19 cellular contexts compared by ENCODE assay signal in the genomic region with DNA sequence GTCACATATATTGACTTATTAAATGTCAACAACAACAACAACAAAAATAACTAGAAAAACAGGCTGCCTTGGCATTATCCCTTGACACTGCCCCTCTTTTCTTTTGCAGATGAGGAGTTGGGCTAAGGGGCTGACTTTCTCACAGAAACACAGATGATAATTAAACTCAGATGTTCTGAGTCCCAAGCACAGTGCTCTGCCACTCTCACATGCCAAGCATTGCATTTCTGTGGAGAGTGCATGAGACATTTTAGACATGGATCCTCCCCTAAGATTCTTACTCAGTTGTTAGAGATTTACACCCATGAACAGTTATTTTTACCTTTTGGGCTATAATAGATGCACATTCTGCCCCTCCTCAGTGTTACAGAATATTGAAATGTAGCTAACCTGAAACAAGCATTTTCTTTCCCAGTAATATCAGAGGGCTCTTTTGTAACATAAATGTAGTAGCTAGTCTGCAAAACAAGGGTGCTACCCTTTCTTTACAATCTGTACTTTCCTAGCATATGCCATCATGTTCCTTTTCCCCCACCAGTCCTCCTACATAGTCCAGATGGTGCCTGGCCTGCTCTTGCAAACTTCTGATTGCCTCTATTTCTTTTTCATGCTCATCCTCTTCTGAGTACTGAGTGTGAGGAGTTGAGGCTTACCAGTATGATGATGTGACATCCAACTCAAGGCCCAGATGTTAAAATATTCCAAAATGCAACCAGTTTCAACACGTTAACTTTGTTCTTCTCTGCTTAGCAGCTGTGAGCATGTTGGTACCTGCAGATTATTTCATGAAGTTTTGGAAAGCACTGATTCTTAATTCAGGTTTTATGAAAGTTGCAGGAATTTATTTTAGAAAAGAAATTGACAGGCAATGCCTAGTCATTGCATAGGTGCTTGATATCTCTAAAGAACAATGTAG.
DNase-seq lines count a peak whose midpoint lies in the region; TF ChIP-seq lines count a peak whose summit lies in the region.
"Had no signal": no experiment of that assay in that cellular context is flagged by ENCODE, and none has a peak within 500 bp of the region (broad histone marks: within the 10 kb centered on the region; RNA-seq: fewer than 3 reads in every experiment).

No MANE protein-coding gene starts in this region.

- no peak overlapping the region for H3K4me3 ChIP-seq in dorsolateral prefrontal cortex
- H3K4me3 ChIP-seq: pancreas, thoracic aorta had no signal

- H3K27ac Mint-ChIP-seq in HFFc6: no peak overlapping the region
- H3K27ac Mint-ChIP-seq: activated CD8-positive, alpha-beta T cell treated with anti-CD3 and anti-CD28 coated beads, Interleukin-2, amount 10 ng/mL, durations not matched to agents 7 days and 5 days; activated T-cell treated with anti-CD3 and anti-CD28 coated beads, Interleukin-2, amount 50 U/mL, for 24 hours; memory B cell; natural killer cell had no signal

- no peaks in the 10 kb centered on the region for H3K36me3 Mint-ChIP-seq in HFFc6 (ENCODE audit: low read depth)
- H3K36me3 Mint-ChIP-seq: memory B cell, natural killer cell had no signal

- H3K4me3 Mint-ChIP-seq in HFFc6: no peak overlapping the region
- H3K4me3 Mint-ChIP-seq: activated CD8-positive, alpha-beta T cell treated with anti-CD3 and anti-CD28 coated beads, Interleukin-2, amount 10 ng/mL, durations not matched to agents 7 days and 5 days; activated T-cell treated with anti-CD3 and anti-CD28 coated beads, Interleukin-2, amount 50 U/mL, for 24 hours; central memory CD8-positive, alpha-beta T cell; memory B cell; natural killer cell had no signal

- H3K9me3 Mint-ChIP-seq in HFFc6: no peaks in the 10 kb centered on the region
- H3K9me3 Mint-ChIP-seq: activated T-cell treated with anti-CD3 and anti-CD28 coated beads, Interleukin-2, amount 50 U/mL, for 24 hours; central memory CD8-positive, alpha-beta T cell; memory B cell; natural killer cell had no signal

- H3K27me3 Mint-ChIP-seq in HFFc6 (ENCODE audit: insufficient read depth): 0 out of 2 replicates have a peak, but pooled peaks cover 1% of the 10 kb centered on the region
- H3K27me3 Mint-ChIP-seq: activated T-cell treated with anti-CD3 and anti-CD28 coated beads, Interleukin-2, amount 50 U/mL, for 24 hours; memory B cell had no signal

- TF ChIP-seq CTCF in HFFc6 (IDR thresholded peaks at IDR 0.05) (no peak), dorsolateral prefrontal cortex (IDR thresholded peaks at IDR 0.05 in 54 of 56, conservative IDR thresholded peaks at IDR 0.05 in 2 of 56; ENCODE audit: low read depth in 1 of 56, partially characterized antibody in 56 of 56) (no peak)

- DNase-seq in AG20443 (ENCODE audit: low spot score) (peak; percentile 62), HFFc6 (peak; percentile 12), dorsolateral prefrontal cortex (peak in 2 of 10 donors; percentile 48 to 49), myocyte (ENCODE audit: low read depth) (peak; percentile 42), GF-D8 (lab: John Stamatoyannopoulos, UW) (no peak), HuH-7 (ENCODE audit: low spot score) (no peak)
- no peak for DNase-seq in activated effector memory CD4-positive, alpha-beta T cell treated with Interleukin-2 at 50 U/mL for 16 hours
- DNase-seq in stimulated activated CD4-positive, alpha-beta T cell treated with anti-CD3 and anti-CD28 coated beads, Interleukin-1b, Interleukin-23, amount 100 ng/mL, for 48 hours: no peak
- DNase-seq: activated CD8-positive, alpha-beta T cell treated with anti-CD3 and anti-CD28 coated beads, Interleukin-2, amount 10 ng/mL, durations not matched to agents 7 days and 5 days; activated naive CD4-positive, alpha-beta T cell treated with Interleukin-2 at 50 U/mL for 16 hours; activated T-cell treated with anti-CD3 and anti-CD28 coated beads, Interleukin-2, amount 50 U/mL, for 24 hours; kidney glomerular epithelial cell; natural killer cell; NCI-H524; pancreas; right cardiac atrium had no signal

- peaks cover 29% of the 10 kb centered on the region for H3K4me1 Mint-ChIP-seq in HFFc6 (ENCODE audit: low read depth)

- no peaks in the 10 kb centered on the region for H3K27me3 ChIP-seq in dorsolateral prefrontal cortex
- H3K27me3 ChIP-seq: pancreas had no signal

- intact Hi-C loops in dorsolateral prefrontal cortex (cut with DNase I): no loop called here

- peak overlapping the region in 51 of 59 donors; percentile 3 to 87 (median 62) for H3K27ac ChIP-seq in dorsolateral prefrontal cortex
- H3K27ac ChIP-seq: pancreas, thoracic aorta had no signal

Comparison
In these comparisons a context has a peak if more than half of its experiments do, and no peak if none do; other contexts are left out.
1. DNase-seq: peak in AG20443 (single experiment), HFFc6 (single experiment) and myocyte (single experiment); none in GF-D8 (single experiment), activated effector memory CD4-positive, alpha-beta T cell treated with Interleukin-2 at 50 U/mL for 16 hours (single experiment), HuH-7 (single experiment) and stimulated activated CD4-positive, alpha-beta T cell treated with anti-CD3 and anti-CD28 coated beads, Interleukin-1b, Interleukin-23, amount 100 ng/mL, for 48 hours (single experiment).